21 cellular contexts compared by ENCODE assay signal in the genomic region with DNA sequence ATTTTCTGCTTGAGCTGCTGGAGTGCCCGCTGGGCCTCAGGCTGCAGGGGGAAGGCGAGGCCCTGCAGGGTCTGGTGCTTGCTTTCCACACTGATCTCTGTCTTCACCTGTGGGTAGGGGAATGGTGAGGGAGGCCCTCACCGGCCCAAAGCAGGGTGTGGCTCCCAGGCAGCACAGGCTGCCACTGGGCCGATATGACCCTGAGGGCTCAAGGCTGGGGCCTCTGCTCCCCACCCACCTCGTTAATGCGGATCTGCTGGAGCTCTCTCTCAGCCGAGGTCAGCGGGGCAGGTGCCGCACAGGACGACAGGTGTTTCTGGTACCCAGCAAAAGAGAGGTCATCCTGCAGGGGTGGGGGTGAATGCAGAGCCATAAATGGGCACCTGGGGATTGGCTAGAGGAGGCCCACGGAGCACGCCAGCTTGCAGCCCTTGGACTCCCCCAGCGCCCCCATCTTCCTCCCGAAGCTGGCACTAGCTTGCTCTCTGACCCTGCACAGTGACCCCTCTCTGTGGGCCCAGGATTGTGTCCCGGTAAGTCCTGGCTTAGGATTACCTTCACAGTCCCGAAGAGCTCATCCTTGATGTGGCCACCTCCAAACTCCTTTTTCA. TPM values are rescaled to one million over a fixed set of nuclear protein-coding genes. Genes with fewer than 3 reads are reported as not detected.
A peak's percentile ranks its signal among the peaks of the same experiment; 100 is the strongest.
DNase-seq lines count a peak whose midpoint lies in the region; ATAC-seq and TF ChIP-seq lines count a peak whose summit lies in the region.
"Had no signal": no experiment of that assay in that cellular context is flagged by ENCODE, and none has a peak within 500 bp of the region (broad histone marks: within the 10 kb centered on the region; RNA-seq: fewer than 3 reads in every experiment).

No MANE protein-coding gene starts in this region.

- H3K27ac Mint-ChIP-seq in CD4-positive, alpha-beta memory T cell = peak overlapping the region in 5 of 7 donors; percentile 29 to 82 (median 62)
- H3K27ac Mint-ChIP-seq in activated naive CD8-positive, alpha-beta T cell treated with anti-CD3 and anti-CD28 coated beads, Interleukin-2, amount 10 ng/mL, durations not matched to agents 7 days and 5 days = peak overlapping the region; percentile 75
- H3K27ac Mint-ChIP-seq: type B pancreatic cell had no signal

- no peak overlapping the region for H4K8ac ChIP-seq in mesendoderm (ENCODE audit: low read depth, low read length)

- H3K79me2 ChIP-seq in mesendoderm (ENCODE audit: control insufficient read depth, insufficient read depth, low read length) = no peaks in the 10 kb centered on the region

- no peaks in the 10 kb centered on the region for H3K27me3 ChIP-seq in CD4-positive, alpha-beta memory T cell (ENCODE audit: insufficient read depth, low read length)
- H3K27me3 ChIP-seq in psoas muscle (ENCODE audit: insufficient read depth in 3 of 3, low read length in 2 of 3) (no peaks in the 10 kb centered on the region), mesendoderm (ENCODE audit: insufficient read depth, low read length, poor library complexity) (no peaks in the 10 kb centered on the region)
- H3K27me3 ChIP-seq: esophagus squamous epithelium, ovary, right atrium auricular region had no signal

- H3K23ac ChIP-seq in mesendoderm (ENCODE audit: low read length) = no peak overlapping the region

- peaks cover 57% of the 10 kb centered on the region for H3K4me1 ChIP-seq in CD4-positive, alpha-beta memory T cell (ENCODE audit: insufficient read depth, low read length)
- H3K4me1 ChIP-seq in psoas muscle (peaks cover 28% of the 10 kb centered on the region), mesendoderm (ENCODE audit: control insufficient read depth, low read depth, low read length) (no peaks in the 10 kb centered on the region)

- H3K79me1 ChIP-seq in mesendoderm (ENCODE audit: low read length) = no peaks in the 10 kb centered on the region

- no peak overlapping the region for H3K56ac ChIP-seq in mesendoderm (ENCODE audit: low read length)

- intact Hi-C loops in CD4-positive, alpha-beta memory T cell (cut with micrococcal nuclease) = loop anchor here (1.0 to 2.0 kb wide), 2 partner anchors 108 to 216 kb away; no protein-coding TSS in a partner anchor
- intact Hi-C loops in psoas muscle (cut with DNase I) = loop anchor here (2.0 kb wide), 2 partner anchors 110 to 216 kb away; no protein-coding TSS in a partner anchor

- H2BK15ac ChIP-seq in mesendoderm (replicated peaks; ENCODE audit: low read depth) = no peak overlapping the region

- H3K4me3 ChIP-seq in CD4-positive, alpha-beta memory T cell (ENCODE audit: low read length in 2 of 2) = no peak overlapping the region
- H3K4me3 ChIP-seq in psoas muscle (peak overlapping the region; percentile 72), mesendoderm (ENCODE audit: low read length) (no peak overlapping the region)
- H3K4me3 ChIP-seq: esophagus squamous epithelium, ovary, right atrium auricular region had no signal

- H3K4me1 Mint-ChIP-seq in CD4-positive, alpha-beta memory T cell = peaks cover 27 to 77% (median 45%) of the 10 kb centered on the region in 4 donors
- peaks cover 47% of the 10 kb centered on the region for H3K4me1 Mint-ChIP-seq in activated naive CD8-positive, alpha-beta T cell treated with anti-CD3 and anti-CD28 coated beads, Interleukin-2, amount 10 ng/mL, durations not matched to agents 7 days and 5 days

- no peak overlapping the region for H3K9ac ChIP-seq in mesendoderm (ENCODE audit: low read length)

- H3K36me3 Mint-ChIP-seq in CD4-positive, alpha-beta memory T cell = peaks cover 14 to 53% of the 10 kb centered on the region in 2 donors
- peaks cover 21% of the 10 kb centered on the region for H3K36me3 Mint-ChIP-seq in activated naive CD8-positive, alpha-beta T cell treated with anti-CD3 and anti-CD28 coated beads, Interleukin-2, amount 10 ng/mL, durations not matched to agents 7 days and 5 days
- H3K36me3 Mint-ChIP-seq: type B pancreatic cell had no signal

- WGBS in psoas muscle, 3 donors = 75 to 83% (median 80%) methylated on average over 14 to 16 of the region's 16 CpGs
- no CpG with 5 or more reads among the region's 16 CpGs for WGBS in mesendoderm (ENCODE audit: extremely low coverage, insufficient coverage, low lambda C conversion rate)

- H4K5ac ChIP-seq in mesendoderm (ENCODE audit: low read length) = no peak overlapping the region

- POLR2A ChIA-PET in CD4-positive, alpha-beta memory T cell (lab: Charles Lee; ENCODE audit: partially characterized antibody) = interaction anchor here (0.7 to 38.1 kb wide), 10 partner anchors 8 to 109 kb away, joined by 3 to 1950 read pairs (median 13); a partner anchor contains a TSS
- POLR2A ChIA-PET in activated naive CD8-positive, alpha-beta T cell treated with anti-CD3 and anti-CD28 coated beads, Interleukin-2, amount 10 ng/mL, durations not matched to agents 7 days and 5 days (lab: Charles Lee) = interaction anchor here (0.8 to 30.7 kb wide), 8 partner anchors 10 to 215 kb away, joined by 3 to 1053 read pairs (median 8); a partner anchor contains a TSS

- no peak overlapping the region for H3K4ac ChIP-seq in mesendoderm (ENCODE audit: low read depth, low read length)

- H3K27me3 Mint-ChIP-seq in CD4-positive, alpha-beta memory T cell = no peaks in the 10 kb centered on the region
- H3K27me3 Mint-ChIP-seq in activated naive CD8-positive, alpha-beta T cell treated with anti-CD3 and anti-CD28 coated beads, Interleukin-2, amount 10 ng/mL, durations not matched to agents 7 days and 5 days = no peaks in the 10 kb centered on the region
- H3K27me3 Mint-ChIP-seq: type B pancreatic cell had no signal

- H3K4me2 ChIP-seq in mesendoderm (ENCODE audit: low read length) = no peak overlapping the region

- H2AK5ac ChIP-seq in mesendoderm (ENCODE audit: low read length) = no peak overlapping the region

- TF ChIP-seq CTCF in psoas muscle (IDR thresholded peaks at IDR 0.05) = no peak

- no peak for ATAC-seq in activated naive CD8-positive, alpha-beta T cell treated with anti-CD3 and anti-CD28 coated beads, Interleukin-2, amount 10 ng/mL, durations not matched to agents 7 days and 5 days (ENCODE audit: low read depth)
- no peak for ATAC-seq in psoas muscle
- no peak for ATAC-seq in stimulated activated naive CD8-positive, alpha-beta T cell treated with anti-CD3 and anti-CD28 coated beads, Interleukin-15, Interleukin-2, amounts not matched to agents 100 U/mL and 50 U/mL, for 24 hours

- in situ Hi-C loops in KBM-7 (cut with MboI; ENCODE audit: low pct_unique_long_range_greater_than_20kb, low sequenced_read_pairs) = no loop called here

- H3K9me3 Mint-ChIP-seq in CD4-positive, alpha-beta memory T cell = no peaks in the 10 kb centered on the region
- H3K9me3 Mint-ChIP-seq in activated naive CD8-positive, alpha-beta T cell treated with anti-CD3 and anti-CD28 coated beads, Interleukin-2, amount 10 ng/mL, durations not matched to agents 7 days and 5 days = no peaks in the 10 kb centered on the region
- H3K9me3 Mint-ChIP-seq: type B pancreatic cell had no signal

- peaks cover 50% of the 10 kb centered on the region for H3K36me3 ChIP-seq in CD4-positive, alpha-beta memory T cell (ENCODE audit: insufficient read depth, low read length)
- H3K36me3 ChIP-seq in psoas muscle (ENCODE audit: insufficient read depth in 1 of 2, low read depth in 1 of 2) = peaks cover 0 to 57% of the 10 kb centered on the region in 2 donors
- H3K36me3 ChIP-seq in mesendoderm (ENCODE audit: control insufficient read depth, insufficient read depth, low read length) = peaks cover 8% of the 10 kb centered on the region

- no peak overlapping the region for H3K27ac ChIP-seq in CD4-positive, alpha-beta memory T cell (ENCODE audit: low read depth, low read length)
- H3K27ac ChIP-seq in psoas muscle (peak overlapping the region; percentile 46), mesendoderm (ENCODE audit: low read depth, low read length) (no peak overlapping the region)
- H3K27ac ChIP-seq: C4-2B, esophagus squamous epithelium, ovary, right atrium auricular region had no signal

- no peak overlapping the region for H3K4me3 Mint-ChIP-seq in CD4-positive, alpha-beta memory T cell
- no peak overlapping the region for H3K4me3 Mint-ChIP-seq in activated naive CD8-positive, alpha-beta T cell treated with anti-CD3 and anti-CD28 coated beads, Interleukin-2, amount 10 ng/mL, durations not matched to agents 7 days and 5 days
- H3K4me3 Mint-ChIP-seq: type B pancreatic cell had no signal

- H3K18ac ChIP-seq in mesendoderm (ENCODE audit: low read length) = no peak overlapping the region

- CTCF ChIA-PET in CD4-positive, alpha-beta memory T cell (lab: Charles Lee; ENCODE audit: partially characterized antibody) = interaction anchor here (0.7 to 31.1 kb wide), 23 partner anchors 9 to 219 kb away, joined by 3 to 684 read pairs (median 5); a partner anchor contains a TSS

- no peaks in the 10 kb centered on the region for H3K9me3 ChIP-seq in CD4-positive, alpha-beta memory T cell (ENCODE audit: control insufficient read depth in 1 of 2, low read length in 2 of 2)
- H3K9me3 ChIP-seq in psoas muscle = no peaks in the 10 kb centered on the region
- H3K9me3 ChIP-seq: esophagus squamous epithelium, ovary, right atrium auricular region had no signal

- H2BK120ac ChIP-seq in mesendoderm (ENCODE audit: low read depth, low read length) = no peak overlapping the region

- DNase-seq in activated effector memory CD4-positive, alpha-beta T cell treated with anti-CD3 and anti-CD28 coated beads, Interleukin-2, amount 50 U/mL, for 16 hours = peak; percentile 61
- no peak for DNase-seq in activated effector memory CD4-positive, alpha-beta T cell treated with Interleukin-2 at 50 U/mL for 16 hours
- peak in 1 of 5 donors; percentile 40 for DNase-seq in CD4-positive, alpha-beta memory T cell
- DNase-seq in activated naive CD8-positive, alpha-beta T cell treated with anti-CD3 and anti-CD28 coated beads, Interleukin-2, amount 10 ng/mL, durations not matched to agents 7 days and 5 days = no peak
- peak; percentile 10 to 45 for DNase-seq in psoas muscle
- DNase-seq in mesendoderm = no peak
- DNase-seq in KBM-7 = no peak
- DNase-seq in stimulated activated naive CD8-positive, alpha-beta T cell treated with anti-CD3 and anti-CD28 coated beads, Interleukin-15, Interleukin-2, amounts not matched to agents 100 U/mL and 50 U/mL, for 24 hours = no peak
- DNase-seq: esophagus squamous epithelium, GOT3, mammary epithelial cell, NCI-H2081 treated with DMSO at 0.1 percent for 48 hours, NCI-H446 treated with DMSO at 0.1 percent for 48 hours had no signal

- no peak overlapping the region for H2BK5ac ChIP-seq in mesendoderm (ENCODE audit: low read length)

RNA-seq across cellular contexts. Expression of a gene that starts 5.5 kb away (rescaled TPM):
- total RNA-seq in CD4-positive, alpha-beta memory T cell = 1 to 10 TPM; 2.3 to 3.0 TPM
- polyA plus RNA-seq in CD4-positive, alpha-beta memory T cell = not detected
- 1 to 10 TPM; 1.6 to 2.0 TPM for total RNA-seq in activated naive CD8-positive, alpha-beta T cell treated with anti-CD3 and anti-CD28 coated beads, Interleukin-2, amount 10 ng/mL, durations not matched to agents 7 days and 5 days
- under 1 TPM in 3 of 4 donors, not detected in 1; 0.34 to 0.55 (median 0.41) TPM for total RNA-seq in psoas muscle
- polyA plus RNA-seq in psoas muscle = under 1 TPM; 0.04 to 0.14 (median 0.08) TPM
- not detected for polyA plus RNA-seq in mesendoderm (2013, experiment 1 of 2)
- 0.01 TPM for polyA plus RNA-seq in mesendoderm (2013, experiment 2 of 2)
- total RNA-seq: A673, esophagus squamous epithelium, kidney epithelial cell, M059J, mammary epithelial cell, right atrium auricular region, SK-MEL-5 had no signal
- polyA plus RNA-seq: mammary epithelial cell had no signal

RNA-seq across cellular contexts. Expression of a gene that starts 8.0 kb away (rescaled TPM):
- total RNA-seq in CD4-positive, alpha-beta memory T cell = 10 to 100 TPM; 69.3 to 76.1 TPM
- polyA plus RNA-seq in CD4-positive, alpha-beta memory T cell = 100 to 1,000 TPM; 122 to 124 TPM
- total RNA-seq in activated naive CD8-positive, alpha-beta T cell treated with anti-CD3 and anti-CD28 coated beads, Interleukin-2, amount 10 ng/mL, durations not matched to agents 7 days and 5 days = 100 to 1,000 TPM; 118 to 122 TPM
- 100 to 1,000 TPM in 3 of 4 donors, 10 to 100 TPM in 1; 74.9 to 224 (median 138) TPM for total RNA-seq in psoas muscle
- 100 to 1,000 TPM in 1 of 3 donors, 10 to 100 TPM in 2; 19.6 to 160 (median 74.6) TPM for polyA plus RNA-seq in psoas muscle
- 29.5 TPM for polyA plus RNA-seq in mesendoderm (2013, experiment 1 of 2)
- polyA plus RNA-seq in mesendoderm (2013, experiment 2 of 2) = 29.7 TPM

RNA-seq across cellular contexts. Expression of a gene that starts 14.6 kb away (rescaled TPM):
- total RNA-seq in CD4-positive, alpha-beta memory T cell = 10 to 100 TPM; 70.2 to 81.1 TPM
- 10 to 100 TPM; 52.0 to 85.3 TPM for polyA plus RNA-seq in CD4-positive, alpha-beta memory T cell
- total RNA-seq in activated naive CD8-positive, alpha-beta T cell treated with anti-CD3 and anti-CD28 coated beads, Interleukin-2, amount 10 ng/mL, durations not matched to agents 7 days and 5 days = 100 to 1,000 TPM; 101 to 105 TPM
- 1 to 10 TPM; 2.1 to 7.5 (median 3.9) TPM for total RNA-seq in psoas muscle
- polyA plus RNA-seq in psoas muscle = 1 to 10 TPM; 2.5 to 3.3 (median 2.6) TPM
- polyA plus RNA-seq in mesendoderm (2013, experiment 1 of 2) = 2.1 TPM
- 1.8 TPM for polyA plus RNA-seq in mesendoderm (2013, experiment 2 of 2)

RNA-seq across cellular contexts. Expression of a gene that starts 33.0 kb away (rescaled TPM):
- 10 to 100 TPM; 30.0 to 34.6 TPM for total RNA-seq in CD4-positive, alpha-beta memory T cell
- 10 to 100 TPM; 30.5 to 35.4 TPM for polyA plus RNA-seq in CD4-positive, alpha-beta memory T cell
- total RNA-seq in activated naive CD8-positive, alpha-beta T cell treated with anti-CD3 and anti-CD28 coated beads, Interleukin-2, amount 10 ng/mL, durations not matched to agents 7 days and 5 days = 10 to 100 TPM; 46.9 to 50.1 TPM
- total RNA-seq in psoas muscle = 10 to 100 TPM; 50.1 to 89.4 (median 68.1) TPM
- polyA plus RNA-seq in psoas muscle = 100 to 1,000 TPM in 2 of 3 donors, 10 to 100 TPM in 1; 75.2 to 138 (median 121) TPM
- 27.9 TPM for polyA plus RNA-seq in mesendoderm (2013, experiment 1 of 2)
- polyA plus RNA-seq in mesendoderm (2013, experiment 2 of 2) = 28.4 TPM

RNA-seq across cellular contexts. Expression of a gene that starts 47.5 kb away (rescaled TPM):
- total RNA-seq in CD4-positive, alpha-beta memory T cell = 100 to 1,000 TPM; 149 to 150 TPM
- polyA plus RNA-seq in CD4-positive, alpha-beta memory T cell = 100 to 1,000 TPM in 1 of 2 donors, 10 to 100 TPM in 1; 62.3 to 143 TPM
- total RNA-seq in activated naive CD8-positive, alpha-beta T cell treated with anti-CD3 and anti-CD28 coated beads, Interleukin-2, amount 10 ng/mL, durations not matched to agents 7 days and 5 days = 100 to 1,000 TPM; 134 to 140 TPM
- 10 to 100 TPM; 62.1 to 93.1 (median 85.5) TPM for total RNA-seq in psoas muscle
- 10 to 100 TPM; 46.1 to 96.7 (median 53.4) TPM for polyA plus RNA-seq in psoas muscle
- polyA plus RNA-seq in mesendoderm (2013, experiment 1 of 2) = 39.2 TPM
- polyA plus RNA-seq in mesendoderm (2013, experiment 2 of 2) = 38.6 TPM

Comparison
In these comparisons a context has a peak if more than half of its experiments do, and no peak if none do; other contexts are left out.
1. DNase-seq: peak in activated effector memory CD4-positive, alpha-beta T cell treated with anti-CD3 and anti-CD28 coated beads, Interleukin-2, amount 50 U/mL, for 16 hours (single experiment) and psoas muscle (2 of 2); none in activated effector memory CD4-positive, alpha-beta T cell treated with Interleukin-2 at 50 U/mL for 16 hours (single experiment), activated naive CD8-positive, alpha-beta T cell treated with anti-CD3 and anti-CD28 coated beads, Interleukin-2, amount 10 ng/mL, durations not matched to agents 7 days and 5 days (single experiment), mesendoderm (single experiment), KBM-7 (single experiment) and stimulated activated naive CD8-positive, alpha-beta T cell treated with anti-CD3 and anti-CD28 coated beads, Interleukin-15, Interleukin-2, amounts not matched to agents 100 U/mL and 50 U/mL, for 24 hours (single experiment).
2. RNA of a gene that starts 14.6 kb away (total RNA-seq): 101 to 105 TPM in activated naive CD8-positive, alpha-beta T cell treated with anti-CD3 and anti-CD28 coated beads, Interleukin-2, amount 10 ng/mL, durations not matched to agents 7 days and 5 days and 70.2 to 81.1 TPM in CD4-positive, alpha-beta memory T cell; 2.1 to 7.5 TPM in psoas muscle; every median in the first group is over 4 times any median in the second.